29 cellular contexts compared by ENCODE assay signal in genomic region chr7:114864278-114864677, GRCh38. TPM values are rescaled to one million over a fixed set of nuclear protein-coding genes. Genes with fewer than 3 reads are reported as not detected.
A peak's percentile ranks its signal among the peaks of the same experiment; 100 is the strongest.
DNase-seq lines count a peak whose midpoint lies in the region; ATAC-seq and TF ChIP-seq lines count a peak whose summit lies in the region.
"Had no signal": no experiment of that assay in that cellular context is flagged by ENCODE, and none has a peak within 500 bp of the region (broad histone marks: within the 10 kb centered on the region; RNA-seq: fewer than 3 reads in every experiment).

No MANE protein-coding gene starts in this region.

- no peak overlapping the region for H2AK5ac ChIP-seq in trophoblast cell (ENCODE audit: low read length)

- H2BK120ac ChIP-seq in trophoblast cell (ENCODE audit: insufficient read depth, low read length, poor library complexity): no peak overlapping the region

- DNase-seq in Caki2 (ENCODE audit: low read depth) (peak; percentile 26), adipocyte (ENCODE audit: low read depth) (peak; percentile 39), glomerular visceral epithelial cell (ENCODE audit: extremely low spot score) (peak; percentile 13), esophagus squamous epithelium (lab: John Stamatoyannopoulos, UW) (no peak), trophoblast cell (no peak), AML-193 (lab: John Stamatoyannopoulos, UW) (no peak)
- DNase-seq: activated CD4-positive, alpha-beta T cell treated with anti-CD3 and anti-CD28 coated beads for 1 hour; activated CD8-positive, alpha-beta memory T cell treated with anti-CD3 and anti-CD28 coated beads for 24 hours; activated naive CD4-positive, alpha-beta T cell treated with Interleukin-2 at 50 U/mL for 16 hours; activated T-cell treated with anti-CD3 and anti-CD28 coated beads, Interleukin-2, amount 50 U/mL, for 4 hours; amygdala; cortex of kidney; hypothalamus; islet precursor cell; KBM-7; lower lobe of right lung; NCI-H187 treated with DMSO at 0.1 percent for 48 hours; NCI-H774; SHP77 treated with DMSO at 0.1 percent for 48 hours; stimulated activated CD4-positive, alpha-beta T cell treated with anti-CD3 and anti-CD28 coated beads, Interleukin-2, amount 100 ng/mL, for 24 hours; T-cell had no signal

- H4K12ac ChIP-seq in trophoblast cell (ENCODE audit: low read depth, low read length): no peak overlapping the region

- no peak overlapping the region for H2BK5ac ChIP-seq in trophoblast cell (ENCODE audit: low read depth, low read length, poor library complexity)

- intact Hi-C loops in esophagus squamous epithelium (cut with DNase I): no loop called here

- H3K9ac ChIP-seq in adipocyte (ENCODE audit: low read length) (no peak overlapping the region), trophoblast cell (ENCODE audit: low read length) (no peak overlapping the region)

- H3K4me1 ChIP-seq in adipocyte (ENCODE audit: control insufficient read depth, insufficient read depth, low read length) (peaks cover 11% of the 10 kb centered on the region), esophagus squamous epithelium (no peaks in the 10 kb centered on the region), trophoblast cell (ENCODE audit: control insufficient read depth in 1 of 2, insufficient read depth in 2 of 2, low read length in 2 of 2) (no peaks in the 10 kb centered on the region)
- H3K4me1 ChIP-seq: lower lobe of right lung, suprapubic skin, vagina had no signal

- H3K9me3 ChIP-seq in adipocyte (ENCODE audit: control insufficient read depth, low read length) (no peaks in the 10 kb centered on the region), esophagus squamous epithelium (no peaks in the 10 kb centered on the region), trophoblast cell (ENCODE audit: insufficient read depth, low read depth, low read length) (no peaks in the 10 kb centered on the region)
- H3K9me3 ChIP-seq: lower lobe of right lung, suprapubic skin, vagina had no signal

- no peak overlapping the region for H2BK12ac ChIP-seq in trophoblast cell (ENCODE audit: low read length)

- H4K8ac ChIP-seq in trophoblast cell (ENCODE audit: low read depth, low read length): no peak overlapping the region

- H3K4me3 ChIP-seq in adipocyte (ENCODE audit: low read length): no peak overlapping the region
- no peak overlapping the region for H3K4me3 ChIP-seq in esophagus squamous epithelium
- no peak overlapping the region for H3K4me3 ChIP-seq in trophoblast cell (ENCODE audit: low read depth, low read length)
- H3K4me3 ChIP-seq: cardiac muscle cell, lower lobe of right lung, skin epidermis, suprapubic skin, vagina had no signal

- H3K36me3 ChIP-seq in adipocyte (ENCODE audit: control insufficient read depth, insufficient read depth, low read length, severe bottlenecking): no peaks in the 10 kb centered on the region
- no peaks in the 10 kb centered on the region for H3K36me3 ChIP-seq in esophagus squamous epithelium
- H3K36me3 ChIP-seq in trophoblast cell (ENCODE audit: control insufficient read depth in 1 of 2, insufficient read depth in 2 of 2, low read length in 2 of 2): no peaks in the 10 kb centered on the region
- H3K36me3 ChIP-seq: cardiac muscle cell, lower lobe of right lung, suprapubic skin, vagina had no signal

- H3K79me1 ChIP-seq in trophoblast cell (ENCODE audit: low read length): no peaks in the 10 kb centered on the region

- H2AFZ ChIP-seq in trophoblast cell (ENCODE audit: insufficient read depth, low read length, poor library complexity): no peak overlapping the region

- in situ Hi-C loops in Caki2 (cut with HindIII; ENCODE audit: low pct_unique_long_range_greater_than_20kb, low sequenced_read_pairs): no loop called here

- ATAC-seq in HG03354 (IDR thresholded peaks at IDR 0.05; ENCODE audit: poor library complexity, severe bottlenecking, unreplicated experiment) (peak; percentile 49), GM21526 (IDR thresholded peaks at IDR 0.05; ENCODE audit: low FRiP score, unreplicated experiment) (no peak)
- ATAC-seq: activated T-cell treated with anti-CD3 and anti-CD28 coated beads, Interleukin-2, amount 50 U/mL, for 4 hours; lower lobe of right lung; stimulated activated memory B cell treated with anti-CD40 and anti-IgM and Interleukin-4, amounts not matched to agents 10 μg/mL and 1 μg/mL and 100 μg/mL, for 72 hours; T-cell had no signal

- WGBS in esophagus squamous epithelium, 2 donors: 20 to 36% methylated on average over 1 of the region's 1 CpG
- WGBS in trophoblast cell (ENCODE audit: extremely low coverage, insufficient coverage, insufficient read length): no CpG with 5 or more reads among the region's 1 CpG

- H3K27ac ChIP-seq in esophagus squamous epithelium (no peak overlapping the region), trophoblast cell (ENCODE audit: low read depth, low read length) (no peak overlapping the region)
- H3K27ac ChIP-seq: C4-2B, cardiac muscle cell, lower lobe of right lung, skin epidermis, suprapubic skin, vagina had no signal

- H3K4ac ChIP-seq in trophoblast cell (ENCODE audit: low read depth, low read length): no peak overlapping the region

- H3K27me3 ChIP-seq in adipocyte (replicated peaks; ENCODE audit: control insufficient read depth, insufficient read depth, low read length) (no peaks in the 10 kb centered on the region), esophagus squamous epithelium (no peaks in the 10 kb centered on the region), trophoblast cell (ENCODE audit: insufficient read depth, low read length) (no peaks in the 10 kb centered on the region)
- H3K27me3 ChIP-seq: cardiac muscle cell, suprapubic skin, vagina had no signal

- no peak overlapping the region for H3K23ac ChIP-seq in trophoblast cell (ENCODE audit: low read length)

- H3K79me2 ChIP-seq in trophoblast cell (ENCODE audit: control insufficient read depth, insufficient read depth, low read length, poor library complexity): no peaks in the 10 kb centered on the region

- no peak overlapping the region for H4K91ac ChIP-seq in trophoblast cell (ENCODE audit: low read depth, low read length)

- no peak for TF ChIP-seq CTCF in esophagus squamous epithelium (IDR thresholded peaks at IDR 0.05)

- no peak overlapping the region for H3K4me2 ChIP-seq in trophoblast cell (ENCODE audit: low read length)

- no peak overlapping the region for H3K14ac ChIP-seq in trophoblast cell (ENCODE audit: low read length)

- TF ChIP-seq POLR2A in esophagus squamous epithelium (IDR thresholded peaks at IDR 0.05): no peak

- no peak overlapping the region for H3K18ac ChIP-seq in trophoblast cell (ENCODE audit: low read length)

RNA-seq across cellular contexts. Expression of gene MDFIC, which starts 57.6 kb away (rescaled TPM):
- total RNA-seq in Caki2 (2014; rRNA removed; shearing (Covaris generic); ENCODE audit: low replicate concordance): 17.8 and 18.6 TPM in 2 replicates
- 10 to 100 TPM; 16.0 to 29.2 (median 21.3) TPM for total RNA-seq in esophagus squamous epithelium
- 11.1 and 11.3 TPM in 2 replicates for polyA plus RNA-seq in trophoblast cell (2013)

Comparison
In these comparisons a context has a peak if more than half of its experiments do, and no peak if none do; other contexts are left out.
1. DNase-seq: peak in Caki2 (single experiment), adipocyte (single experiment) and glomerular visceral epithelial cell (single experiment); none in esophagus squamous epithelium (single experiment), trophoblast cell (0 of 2) and AML-193 (0 of 2).